In genomic region chr5:40754381-40755092, GRCh38 we compare ENCODE assay signal across 8 cellular contexts. TPM values are rescaled to one million over a fixed set of nuclear protein-coding genes. Genes with fewer than 3 reads are reported as not detected.
DNase-seq lines count a peak whose midpoint lies in the region; ATAC-seq and TF ChIP-seq lines count a peak whose summit lies in the region.

No MANE protein-coding gene starts in this region.

- H3K36me3 ChIP-seq in SJCRH30 (0 out of 2 replicates have a peak, but pooled peaks cover 3% of the 10 kb centered on the region), thoracic aorta (no peaks in the 10 kb centered on the region)

- no peak for TF ChIP-seq CTCF in thoracic aorta (IDR thresholded peaks at IDR 0.05)

- peak overlapping the region; percentile 87 for H3K4me3 ChIP-seq in SJCRH30
- peak overlapping the region; percentile 81 for H3K4me3 ChIP-seq in thoracic aorta

- peak; percentile 19 for ATAC-seq in GM18508 (IDR thresholded peaks at IDR 0.05; ENCODE audit: insufficient read depth, unreplicated experiment)
- ATAC-seq in HG02938 (IDR thresholded peaks at IDR 0.05; ENCODE audit: unreplicated experiment) = peak; percentile 28
- ATAC-seq in thoracic aorta (ENCODE audit: insufficient number of reproducible peaks, low FRiP score, low read depth) = no peak

- H3K9me3 ChIP-seq in SJCRH30 (replicated peaks) (no peaks in the 10 kb centered on the region), thoracic aorta (no peaks in the 10 kb centered on the region)

- H3K27ac ChIP-seq in SJCRH30 (peak overlapping the region; percentile 57), thoracic aorta (peak overlapping the region; percentile 79 to 92)

- H3K4me1 ChIP-seq in SJCRH30 (peaks cover 6% of the 10 kb centered on the region; the same call in 1 of the 2 replicates), thoracic aorta (ENCODE audit: control insufficient read depth in 1 of 2, low read depth in 2 of 2) (peaks cover 9 to 17% of the 10 kb centered on the region in 2 donors)

- peak; percentile 14 for DNase-seq in A172 (ENCODE audit: low spot score)
- no peak for DNase-seq in SJCRH30
- DNase-seq in hepatic stellate cell (ENCODE audit: low spot score) = peak; percentile 25
- DNase-seq in thoracic aorta (ENCODE audit: low spot score) = no peak
- DNase-seq in NCI-H2107 (lab: John Stamatoyannopoulos, UW) = no peak
- DNase-seq in HPDE6-E6E7 (ENCODE audit: extremely low spot score) = no peak

- H3K27me3 ChIP-seq in SJCRH30 (no peaks in the 10 kb centered on the region), thoracic aorta (replicated peaks; ENCODE audit: insufficient read depth) (no peaks in the 10 kb centered on the region)

RNA-seq across cellular contexts. Expression of gene TTC33, which starts 1.2 kb away (rescaled TPM):
- total RNA-seq in A172 (2014; rRNA removed; shearing (Covaris generic)) = 24.4 and 27.6 TPM in 2 replicates
- total RNA-seq in SJCRH30 (2014; rRNA removed; shearing (Covaris generic)) = 28.7 and 35.3 TPM in 2 replicates
- 10 to 100 TPM; 10.3 to 22.5 TPM for total RNA-seq in thoracic aorta

RNA-seq across cellular contexts. Expression of gene PRKAA1, which starts 43.6 kb away (rescaled TPM):
- 81.2 and 83.5 TPM in 2 replicates for total RNA-seq in A172 (2014; rRNA removed; shearing (Covaris generic))
- total RNA-seq in SJCRH30 (2014; rRNA removed; shearing (Covaris generic)) = 81.1 and 103 TPM in 2 replicates
- total RNA-seq in thoracic aorta = 100 to 1,000 TPM in 1 of 2 donors, 10 to 100 TPM in 1; 56.6 to 158 TPM

Comparison
In these comparisons a context has a peak if more than half of its experiments do, and no peak if none do; other contexts are left out.
1. DNase-seq: peak in A172 (single experiment) and hepatic stellate cell (single experiment); none in SJCRH30 (0 of 2), thoracic aorta (single experiment), NCI-H2107 (single experiment) and HPDE6-E6E7 (single experiment).